8 cellular contexts compared by ENCODE assay signal in genomic region chr4:77780762-77781161, GRCh38. TPM values are rescaled to one million over a fixed set of nuclear protein-coding genes. Genes with fewer than 3 reads are reported as not detected.
DNase-seq lines count a peak whose midpoint lies in the region; ATAC-seq and TF ChIP-seq lines count a peak whose summit lies in the region.
"Not testable (repeated sequence)": the region's sequence is repeated elsewhere in the genome, so short reads cannot be mapped to it uniquely, and the experiment has no call there.

No MANE protein-coding gene starts in this region.

- ATAC-seq in CD4-positive, CD25-positive, alpha-beta regulatory T cell (ENCODE audit: low read depth in 2 of 2); WTC11; activated T-helper 17 cell treated with anti-CD3 and anti-CD28 coated beads, Interleukin-2, amount 50 U/mL, for 72 hours (replicated peaks); effector memory CD8-positive, alpha-beta T cell (replicated peaks); memory B cell (ENCODE audit: low read depth); natural killer cell: not testable (repeated sequence)

- H3K36me3 ChIP-seq in CD4-positive, CD25-positive, alpha-beta regulatory T cell (ENCODE audit: control insufficient read depth, insufficient read depth, low read length); CD8-positive, alpha-beta memory T cell (ENCODE audit: insufficient read depth, low read length): not testable (repeated sequence)

- peaks cover 18% of the 10 kb centered on the region for H3K36me3 Mint-ChIP-seq in CD4-positive, CD25-positive, alpha-beta regulatory T cell
- H3K36me3 Mint-ChIP-seq in CD8-positive, alpha-beta memory T cell = peaks cover 0 to 29% (median 10%) of the 10 kb centered on the region in 3 donors
- not testable (repeated sequence) for H3K36me3 Mint-ChIP-seq in WTC11; activated naive CD8-positive, alpha-beta T cell; natural killer cell
- H3K36me3 Mint-ChIP-seq in activated T-helper 17 cell treated with anti-CD3 and anti-CD28 coated beads, Interleukin-2, amount 50 U/mL, for 72 hours (ENCODE audit: low read depth) = peaks cover 22% of the 10 kb centered on the region
- peaks cover 27% of the 10 kb centered on the region for H3K36me3 Mint-ChIP-seq in effector memory CD8-positive, alpha-beta T cell (ENCODE audit: insufficient read depth)
- H3K36me3 Mint-ChIP-seq in memory B cell = peaks cover 11% of the 10 kb centered on the region

- H3K4me3 Mint-ChIP-seq in CD4-positive, CD25-positive, alpha-beta regulatory T cell = peak overlapping the region in 3 of 4 donors; percentile 3 to 71 (median 55)
- H3K4me3 Mint-ChIP-seq in CD8-positive, alpha-beta memory T cell = peak overlapping the region in 5 of 7 donors; percentile 19 to 81 (median 30)
- not testable (repeated sequence) for H3K4me3 Mint-ChIP-seq in WTC11; activated T-helper 17 cell treated with anti-CD3 and anti-CD28 coated beads, Interleukin-2, amount 50 U/mL, for 72 hours; memory B cell
- H3K4me3 Mint-ChIP-seq in activated naive CD8-positive, alpha-beta T cell = peak overlapping the region; percentile 5
- H3K4me3 Mint-ChIP-seq in effector memory CD8-positive, alpha-beta T cell = peak overlapping the region; percentile 25 to 54
- peak overlapping the region; percentile 14 for H3K4me3 Mint-ChIP-seq in natural killer cell

- H3K4me1 ChIP-seq in CD4-positive, CD25-positive, alpha-beta regulatory T cell (ENCODE audit: control insufficient read depth, insufficient read depth, low read length, poor library complexity, severe bottlenecking) = peaks cover 51% of the 10 kb centered on the region
- H3K4me1 ChIP-seq in CD8-positive, alpha-beta memory T cell (ENCODE audit: insufficient read depth, low read length) = peaks cover 61% of the 10 kb centered on the region

- CTCF ChIA-PET in CD8-positive, alpha-beta memory T cell (lab: Charles Lee) = interaction anchor here (0.9 kb wide), 1 partner anchor 81 kb away, joined by 3 read pairs; the partner anchor contains the start of gene MRPL1
- CTCF ChIA-PET in WTC11 (lab: Charles Lee) = not testable (repeated sequence)

- not testable (repeated sequence) for H3K9me3 ChIP-seq in CD4-positive, CD25-positive, alpha-beta regulatory T cell (ENCODE audit: control insufficient read depth in 2 of 2, low read length in 2 of 2); CD8-positive, alpha-beta memory T cell (ENCODE audit: low read length)

- H3K27ac Mint-ChIP-seq in CD4-positive, CD25-positive, alpha-beta regulatory T cell = peak overlapping the region in 2 of 3 donors; percentile 66 to 93
- peak overlapping the region in 5 of 8 donors; percentile 11 to 79 (median 60) for H3K27ac Mint-ChIP-seq in CD8-positive, alpha-beta memory T cell
- H3K27ac Mint-ChIP-seq in WTC11 = not testable (repeated sequence)
- peak overlapping the region; percentile 11 for H3K27ac Mint-ChIP-seq in activated T-helper 17 cell treated with anti-CD3 and anti-CD28 coated beads, Interleukin-2, amount 50 U/mL, for 72 hours
- peak overlapping the region; percentile 71 for H3K27ac Mint-ChIP-seq in activated naive CD8-positive, alpha-beta T cell
- peak overlapping the region; percentile 32 to 83 for H3K27ac Mint-ChIP-seq in effector memory CD8-positive, alpha-beta T cell
- H3K27ac Mint-ChIP-seq in memory B cell (peak overlapping the region; percentile 12), natural killer cell (peak overlapping the region; percentile 53 to 86)

- H3K4me1 Mint-ChIP-seq in CD4-positive, CD25-positive, alpha-beta regulatory T cell = peaks cover 63 to 86% (median 70%) of the 10 kb centered on the region in 4 donors
- peaks cover 75 to 90% (median 89%) of the 10 kb centered on the region in 3 donors for H3K4me1 Mint-ChIP-seq in CD8-positive, alpha-beta memory T cell
- H3K4me1 Mint-ChIP-seq in WTC11 (peaks cover 15% of the 10 kb centered on the region), memory B cell (peaks cover 37% of the 10 kb centered on the region), natural killer cell (peaks cover 74 to 78% of the 10 kb centered on the region in 2 donors)
- H3K4me1 Mint-ChIP-seq in activated T-helper 17 cell treated with anti-CD3 and anti-CD28 coated beads, Interleukin-2, amount 50 U/mL, for 72 hours = peaks cover 37% of the 10 kb centered on the region
- peaks cover 76% of the 10 kb centered on the region for H3K4me1 Mint-ChIP-seq in activated naive CD8-positive, alpha-beta T cell (ENCODE audit: low read depth)
- H3K4me1 Mint-ChIP-seq in effector memory CD8-positive, alpha-beta T cell (ENCODE audit: low read depth in 2 of 2) = peaks cover 48 to 76% of the 10 kb centered on the region in 2 donors

- not testable (repeated sequence) for H3K9me3 Mint-ChIP-seq in CD4-positive, CD25-positive, alpha-beta regulatory T cell; CD8-positive, alpha-beta memory T cell; WTC11; activated T-helper 17 cell treated with anti-CD3 and anti-CD28 coated beads, Interleukin-2, amount 50 U/mL, for 72 hours; activated naive CD8-positive, alpha-beta T cell (ENCODE audit: low read depth); effector memory CD8-positive, alpha-beta T cell; memory B cell; natural killer cell

- POLR2A ChIA-PET in CD8-positive, alpha-beta memory T cell (lab: Charles Lee); WTC11 (lab: Charles Lee): not testable (repeated sequence)

- DNase-seq in CD4-positive, CD25-positive, alpha-beta regulatory T cell; CD8-positive, alpha-beta memory T cell; WTC11 (ENCODE audit: low spot score); effector memory CD8-positive, alpha-beta T cell; memory B cell (ENCODE audit: low spot score in 2 of 2); natural killer cell: not testable (repeated sequence)

- H3K4me3 ChIP-seq in CD4-positive, CD25-positive, alpha-beta regulatory T cell (ENCODE audit: low read depth, low read length) = peak overlapping the region; percentile 9
- H3K4me3 ChIP-seq in CD8-positive, alpha-beta memory T cell (ENCODE audit: low read length) = not testable (repeated sequence)

- not testable (repeated sequence) for H3K27ac ChIP-seq in CD4-positive, CD25-positive, alpha-beta regulatory T cell (ENCODE audit: insufficient read depth, low read length, poor library complexity, severe bottlenecking); CD8-positive, alpha-beta memory T cell (ENCODE audit: low read depth, low read length)

- H3K27me3 ChIP-seq in CD4-positive, CD25-positive, alpha-beta regulatory T cell (ENCODE audit: control insufficient read depth, insufficient read depth, low read length); CD8-positive, alpha-beta memory T cell (ENCODE audit: insufficient read depth, low read length, poor library complexity, severe bottlenecking): not testable (repeated sequence)

- intact Hi-C loops in natural killer cell (cut with micrococcal nuclease) = loop anchor here (5.0 kb wide), 2 partner anchors 33 to 37 kb away; partner anchors contain the start of gene CNOT6L

- not testable (repeated sequence) for TF ChIP-seq CTCF in WTC11 (IDR thresholded peaks at IDR 0.05); natural killer cell (IDR thresholded peaks at IDR 0.05)

- H3K27me3 Mint-ChIP-seq in CD4-positive, CD25-positive, alpha-beta regulatory T cell; CD8-positive, alpha-beta memory T cell; WTC11 (ENCODE audit: low read depth); activated T-helper 17 cell treated with anti-CD3 and anti-CD28 coated beads, Interleukin-2, amount 50 U/mL, for 72 hours; activated naive CD8-positive, alpha-beta T cell; effector memory CD8-positive, alpha-beta T cell; memory B cell; natural killer cell (ENCODE audit: low read depth in 2 of 2): not testable (repeated sequence)

TF ChIP-seq in WTC11, 78 proteins besides CTCF, POLR2A, EP300 and RAD21:
- TF ChIP-seq ZNF121 (CRISPR knock-in tag; IDR thresholded peaks at IDR 0.05) = peak; percentile 69

RNA-seq across cellular contexts. Expression of gene CNOT6L, which starts 38.4 kb away (rescaled TPM):
- 237 TPM for total RNA-seq in CD4-positive, CD25-positive, alpha-beta regulatory T cell
- polyA plus RNA-seq in CD4-positive, CD25-positive, alpha-beta regulatory T cell = 10 to 100 TPM; 44.1 to 55.5 (median 51.2) TPM
- 100 to 1,000 TPM in 1 of 2 experiments, 10 to 100 TPM in 1; 96.5 to 100 TPM for total RNA-seq in CD8-positive, alpha-beta memory T cell
- polyA plus RNA-seq in CD8-positive, alpha-beta memory T cell = 45.2 TPM
- 19.5 to 21.6 TPM (median 20.1 TPM) in 3 replicates for total RNA-seq in WTC11 (2021)
- 10 to 100 TPM; 66.3 to 90.9 TPM for total RNA-seq in activated T-helper 17 cell treated with anti-CD3 and anti-CD28 coated beads, Interleukin-2, amount 50 U/mL, for 72 hours
- total RNA-seq in natural killer cell = 100 to 1,000 TPM; 172 to 237 (median 193) TPM
